10 cellular contexts compared by ENCODE assay signal in the genomic region with DNA sequence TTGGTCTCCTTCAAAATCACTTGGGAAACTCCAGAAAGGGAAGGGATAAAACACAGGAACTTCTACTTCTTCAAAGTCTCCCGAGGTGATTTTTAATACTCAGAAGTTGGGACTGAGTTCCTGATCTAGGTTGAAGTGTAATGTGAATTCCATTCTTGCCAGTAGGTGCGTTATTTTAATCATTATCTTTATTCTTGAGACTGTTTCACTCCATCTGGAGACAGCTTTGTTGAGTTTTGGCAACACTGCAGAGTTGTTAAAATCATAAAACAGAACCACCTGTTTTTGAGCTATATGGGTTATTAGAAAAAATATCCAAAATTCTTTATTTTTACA. TPM values are rescaled to one million over a fixed set of nuclear protein-coding genes. Genes with fewer than 3 reads are reported as not detected.
DNase-seq lines count a peak whose midpoint lies in the region; ATAC-seq and TF ChIP-seq lines count a peak whose summit lies in the region.
"Had no signal": no experiment of that assay in that cellular context is flagged by ENCODE, and none has a peak within 500 bp of the region (broad histone marks: within the 10 kb centered on the region; RNA-seq: fewer than 3 reads in every experiment).

No MANE protein-coding gene starts in this region.

- H3K27ac ChIP-seq in mesenchymal stem cell (ENCODE audit: low read length, poor library complexity, severe bottlenecking) (peak overlapping the region; percentile 99), tibial artery (peak overlapping the region; percentile 82 to 86), dorsolateral prefrontal cortex (peak overlapping the region in 7 of 59 donors; percentile 14 to 56 (median 29))

- H2AFZ ChIP-seq in mesenchymal stem cell (ENCODE audit: low read depth, low read length) = no peak overlapping the region

- H2AK5ac ChIP-seq in mesenchymal stem cell (ENCODE audit: low read length, severe bottlenecking) = no peak overlapping the region

- no peak overlapping the region for H2BK15ac ChIP-seq in mesenchymal stem cell (ENCODE audit: low read depth, poor library complexity, severe bottlenecking)

- H3K27me3 ChIP-seq in mesenchymal stem cell (ENCODE audit: control insufficient read depth in 1 of 2, insufficient read depth in 1 of 2, low read length in 2 of 2) (no peaks in the 10 kb centered on the region), tibial artery (no peaks in the 10 kb centered on the region), dorsolateral prefrontal cortex (no peaks in the 10 kb centered on the region)

- no peak overlapping the region for H2BK120ac ChIP-seq in mesenchymal stem cell (ENCODE audit: low read depth, low read length)

- DNase-seq in astrocyte of the cerebellum (ENCODE audit: low read depth) (no peak), mesenchymal stem cell (no peak), tibial artery (no peak), SKM-1 (lab: John Stamatoyannopoulos, UW; ENCODE audit: unreplicated experiment) (no peak), dorsolateral prefrontal cortex (no peak)
- DNase-seq: activated T-cell treated with anti-CD3 and anti-CD28 coated beads for 4 hours; stimulated activated naive CD8-positive, alpha-beta T cell treated with anti-CD3 and anti-CD28 coated beads, Interleukin-15, Interleukin-2, amounts not matched to agents 100 U/mL and 50 U/mL, for 24 hours had no signal

- H3K4me3 ChIP-seq in astrocyte of the cerebellum (ENCODE audit: low read depth, low read length) (peak overlapping the region; percentile 3), mesenchymal stem cell (ENCODE audit: insufficient read depth in 1 of 2, low read depth in 1 of 2, low read length in 2 of 2) (peak overlapping the region in 1 of 2 experiments; percentile 16), tibial artery (peak overlapping the region in 1 of 2 donors; percentile 18), dorsolateral prefrontal cortex (no peak overlapping the region)

- intact Hi-C loops in tibial artery (cut with DNase I; ENCODE audit: low total_unique reads) (no loop called here), dorsolateral prefrontal cortex (cut with DNase I) (no loop called here)

- peaks cover 3% of the 10 kb centered on the region for H3K79me1 ChIP-seq in mesenchymal stem cell (replicated peaks; ENCODE audit: low read length, poor library complexity, severe bottlenecking)

- H3K9me3 ChIP-seq in mesenchymal stem cell (ENCODE audit: control insufficient read depth, low read length) (no peaks in the 10 kb centered on the region), tibial artery (no peaks in the 10 kb centered on the region)

- H3K14ac ChIP-seq in mesenchymal stem cell (ENCODE audit: low read length in 2 of 2) = no peak overlapping the region

- H2BK5ac ChIP-seq in mesenchymal stem cell (ENCODE audit: low read depth, low read length, poor library complexity, severe bottlenecking) = no peak overlapping the region

- H3K4me1 ChIP-seq in mesenchymal stem cell (ENCODE audit: control insufficient read depth, insufficient read depth, low read depth, low read length) (peaks cover 19% of the 10 kb centered on the region), tibial artery (peaks cover 0 to 91% (median 51%) of the 10 kb centered on the region in 4 donors)

- H4K91ac ChIP-seq in mesenchymal stem cell (ENCODE audit: low read length) = no peak overlapping the region

- no peak overlapping the region for H3K23ac ChIP-seq in mesenchymal stem cell (ENCODE audit: low read length in 2 of 2)

- in situ Hi-C loops in astrocyte of the cerebellum (cut with HindIII; ENCODE audit: low sequenced_read_pairs) = no loop called here

- WGBS in mesenchymal stem cell = no CpG with 5 or more reads among the region's 2 CpGs

- ATAC-seq in HG02759 (IDR thresholded peaks at IDR 0.05; ENCODE audit: unreplicated experiment) (peak; percentile 9), GM19328 (IDR thresholded peaks at IDR 0.05; ENCODE audit: unreplicated experiment) (no peak), GM21619 (IDR thresholded peaks at IDR 0.05; ENCODE audit: unreplicated experiment) (no peak)
- ATAC-seq: stimulated activated naive CD8-positive, alpha-beta T cell treated with anti-CD3 and anti-CD28 coated beads, Interleukin-15, Interleukin-2, amounts not matched to agents 100 U/mL and 50 U/mL, for 24 hours had no signal

- no peak overlapping the region for H3K4me2 ChIP-seq in mesenchymal stem cell (ENCODE audit: low read length, poor library complexity, severe bottlenecking)

- TF ChIP-seq CTCF in astrocyte of the cerebellum (IDR thresholded peaks at IDR 0.05; ENCODE audit: low read depth, low read length, missing control alignments) (no peak), tibial artery (IDR thresholded peaks at IDR 0.05) (no peak), dorsolateral prefrontal cortex (IDR thresholded peaks at IDR 0.05 in 54 of 56, conservative IDR thresholded peaks at IDR 0.05 in 2 of 56; ENCODE audit: low read depth in 1 of 56, partially characterized antibody in 56 of 56) (no peak)

- no peak overlapping the region for H3K4ac ChIP-seq in mesenchymal stem cell (ENCODE audit: low read depth in 1 of 2, low read length in 2 of 2)

- peak overlapping the region; percentile 72 for H3K9ac ChIP-seq in mesenchymal stem cell (ENCODE audit: low read length)

- no peak overlapping the region for H4K8ac ChIP-seq in mesenchymal stem cell (ENCODE audit: low read length)

- H2BK12ac ChIP-seq in mesenchymal stem cell (ENCODE audit: low read length in 2 of 2) = no peak overlapping the region

- no peak overlapping the region for H3K18ac ChIP-seq in mesenchymal stem cell (ENCODE audit: low read depth in 1 of 2, low read length in 2 of 2)

- H3K36me3 ChIP-seq in mesenchymal stem cell (ENCODE audit: control insufficient read depth in 1 of 2, insufficient read depth in 2 of 2, low read depth in 1 of 2, low read length in 2 of 2) (peaks cover 0 to 2% of the 10 kb centered on the region in 2 experiments), tibial artery (no peaks in the 10 kb centered on the region)

RNA-seq across cellular contexts. Expression of a gene that starts 22.0 kb away (rescaled TPM):
- 4.3 TPM for polyA plus RNA-seq in mesenchymal stem cell (2013, experiment 1 of 2)
- 4.2 TPM for polyA plus RNA-seq in mesenchymal stem cell (2013, experiment 2 of 2)
- total RNA-seq in dorsolateral prefrontal cortex = 10 to 100 TPM in 48 of 120 experiments, 1 to 10 TPM in 72; 4.6 to 17.5 (median 9.2) TPM
